1 cellular context compared by ENCODE assay signal in genomic region chr5:157908459-157908858, GRCh38.
TF ChIP-seq lines count a peak whose summit lies in the region.

No MANE protein-coding gene starts in this region.

TF ChIP-seq in GM23338, 12 proteins besides CTCF, POLR2A, EP300 and RAD21 (continued from another document):
- TF ChIP-seq ZNF462 (CRISPR knock-in tag; IDR thresholded peaks at IDR 0.05) (no peak), EZH2phosphoT487 (IDR thresholded peaks at IDR 0.05; ENCODE audit: unreplicated experiment) (no peak), STAT1 (IDR thresholded peaks at IDR 0.05; ENCODE audit: unreplicated experiment) (no peak), REST (IDR thresholded peaks at IDR 0.05; ENCODE audit: unreplicated experiment) (no peak), ZNF114 (CRISPR knock-in tag; IDR thresholded peaks at IDR 0.05) (no peak), EZH2 (IDR thresholded peaks at IDR 0.05; ENCODE audit: low read depth, unreplicated experiment) (no peak), NANOG (IDR thresholded peaks at IDR 0.05; ENCODE audit: borderline replicate concordance) (no peak), JUNB (IDR thresholded peaks at IDR 0.05; ENCODE audit: unreplicated experiment) (no peak), ZNF331 (CRISPR knock-in tag; IDR thresholded peaks at IDR 0.05; ENCODE audit: low read depth) (no peak), CREB1 (CRISPR knock-in tag; IDR thresholded peaks at IDR 0.05; ENCODE audit: low read depth) (no peak)
